Comparison of ENCODE assay signal across 1 cellular context in genomic region chr6:158603261-158604047, GRCh38.
TF ChIP-seq lines count a peak whose summit lies in the region.

No MANE protein-coding gene starts in this region.

TF ChIP-seq in SK-N-SH treated with all-trans-retinoic acid at 6 μM for 48 hours, 23 proteins besides CTCF, POLR2A, EP300 and RAD21:
- TF ChIP-seq TCF4 (CRISPR knock-in tag; IDR thresholded peaks at IDR 0.05; ENCODE audit: borderline replicate concordance): peak; percentile 49; the same call in 1 of the 2 replicates
- no peak for TF ChIP-seq ZFP3 (CRISPR knock-in tag; IDR thresholded peaks at IDR 0.05)
